ENCODE assay signal across 9 cellular contexts in genomic region chr5:97475847-97476246, GRCh38.
"Had no signal": no experiment of that assay in that cellular context is flagged by ENCODE, and none has a peak within 500 bp of the region (broad histone marks: within the 10 kb centered on the region; RNA-seq: fewer than 3 reads in every experiment).

No MANE protein-coding gene starts in this region.

- DNase-seq: IMR-90, KBM-7, KG1 had no signal

- ATAC-seq: HepG2, K562 had no signal

- H3K4me3 ChIP-seq: K562 had no signal

- H3K4me2 ChIP-seq: KMS-11 had no signal

- H3K27ac ChIP-seq: HL-60, KMS-11 had no signal

- H3K27ac Mint-ChIP-seq: IgD-negative memory B cell had no signal

- H3K9me3 Mint-ChIP-seq: IgD-negative memory B cell had no signal

- FAIRE-seq: HepG2, HTR-8/SVneo, K562 had no signal

- H3K4me3 Mint-ChIP-seq: IgD-negative memory B cell had no signal

- H3K9ac ChIP-seq: KMS-11 had no signal
